In the genomic region with DNA sequence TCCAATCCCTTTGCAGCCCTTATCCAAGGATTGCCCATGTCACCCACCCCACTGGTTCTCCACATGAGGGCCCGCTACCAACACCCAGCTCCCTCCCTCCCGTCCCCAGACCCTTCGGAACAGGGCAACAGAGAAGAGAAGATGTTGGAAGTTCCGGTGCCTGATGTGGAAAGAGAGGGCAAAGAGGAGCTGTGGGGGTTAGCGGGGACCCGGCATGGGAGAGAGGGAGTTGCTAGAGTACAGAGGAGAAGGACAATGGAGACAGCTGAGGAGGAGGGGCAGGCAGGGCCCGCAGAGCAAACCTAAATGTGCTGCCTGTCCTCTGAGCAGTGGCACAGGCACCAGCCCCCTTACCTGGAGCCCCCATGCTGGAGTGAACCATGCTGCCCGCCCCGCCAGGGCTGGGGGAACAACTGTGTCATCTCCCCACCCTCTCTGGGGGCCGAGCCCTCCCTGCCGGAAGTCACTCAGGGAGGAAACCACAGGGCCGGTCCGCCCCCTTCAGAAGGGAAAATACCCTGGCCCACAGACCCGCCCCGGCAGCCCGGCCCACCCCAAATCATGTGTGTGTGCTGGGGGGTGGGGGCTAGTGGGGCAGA, we compare ENCODE assay signal across 8 cellular contexts. TPM values are rescaled to one million over a fixed set of nuclear protein-coding genes. Genes with fewer than 3 reads are reported as not detected.
A peak's percentile ranks its signal among the peaks of the same experiment; 100 is the strongest.
DNase-seq lines count a peak whose midpoint lies in the region; ATAC-seq and TF ChIP-seq lines count a peak whose summit lies in the region.

A gene (minus strand): TSS at position 417 of the 599 bp plus-strand sequence. CDS start 35 bp downstream, at position 382.

- CTCF ChIA-PET in A673 (lab: Charles Lee), result interaction anchor here (0.6 to 1.2 kb wide), 9 partner anchors 18 to 1562 kb away, joined by 3 to 9 read pairs (median 3); no protein-coding TSS in a partner anchor

- no peak for DNase-seq in A673 (ENCODE audit: low spot score)
- peak; percentile 47 for DNase-seq in NOMO-1 treated with DMSO at 0.1 percent for 48 hours (lab: John Stamatoyannopoulos, UW; ENCODE audit: unreplicated experiment)
- peak; percentile 85 for DNase-seq in activated T-helper 1 cell treated with anti-CD3 and anti-CD28 coated beads, Interleukin-12 subunit alpha, Interleukin-12 subunit beta, Interleukin-2, Interleukin-4 antibody, amounts not matched to agents 30 ng/mL and 10 ng/mL and 1 ng/mL, durations not matched to agents 14 hours and 24 hours and 36 hours (ENCODE audit: low spot score)
- DNase-seq in Right ventricle myocardium superior, result peak; percentile 73
- peak; percentile 96 for DNase-seq in spleen
- no peak for DNase-seq in HAP-1 (ENCODE audit: low spot score in 2 of 2)
- DNase-seq in HK-2 (ENCODE audit: unreplicated experiment), result no peak

- in situ Hi-C loops in HAP-1 (cut with MboI; ENCODE audit: low sequenced_read_pairs), result loop anchor here (10.0 kb wide), 1 partner anchor 173 kb away; a partner anchor contains a TSS

- peaks cover 8% of the 10 kb centered on the region for H3K4me1 ChIP-seq in A673 (ENCODE audit: insufficient read depth, low read length, poor library complexity, severe bottlenecking)
- H3K4me1 ChIP-seq in spleen, result peaks cover 12 to 95% (median 58%) of the 10 kb centered on the region in 6 donors
- peaks cover 4% of the 10 kb centered on the region; the same call in 1 of the 2 replicates for H3K4me1 ChIP-seq in HAP-1

- WGBS in spleen, 5 donors, result 2 to 9% (median 4%) methylated on average over 7 to 16 of the region's 16 CpGs

- H3K27ac ChIP-seq in A673 (ENCODE audit: low read depth, low read length, poor library complexity, severe bottlenecking) (no peak within 1 kb of the TSS), spleen (peak within 1 kb of the TSS; percentile 32 to 92 (median 76))

- H3K27ac Mint-ChIP-seq in activated T-helper 1 cell treated with anti-CD3 and anti-CD28 coated beads, Interleukin-12 subunit alpha, Interleukin-12 subunit beta, Interleukin-2, Interleukin-4 antibody, amounts not matched to agents 30 ng/mL and 10 ng/mL and 1 ng/mL, durations not matched to agents 14 hours and 24 hours and 36 hours, result peak within 1 kb of the TSS; percentile 91

- peaks cover 17% of the 10 kb centered on the region for H3K36me3 Mint-ChIP-seq in activated T-helper 1 cell treated with anti-CD3 and anti-CD28 coated beads, Interleukin-12 subunit alpha, Interleukin-12 subunit beta, Interleukin-2, Interleukin-4 antibody, amounts not matched to agents 30 ng/mL and 10 ng/mL and 1 ng/mL, durations not matched to agents 14 hours and 24 hours and 36 hours (ENCODE audit: low read depth)

- H3K27me3 Mint-ChIP-seq in activated T-helper 1 cell treated with anti-CD3 and anti-CD28 coated beads, Interleukin-12 subunit alpha, Interleukin-12 subunit beta, Interleukin-2, Interleukin-4 antibody, amounts not matched to agents 30 ng/mL and 10 ng/mL and 1 ng/mL, durations not matched to agents 14 hours and 24 hours and 36 hours (ENCODE audit: insufficient read depth), result no peaks in the 10 kb centered on the region

- H3K9me3 ChIP-seq in A673 (ENCODE audit: low read depth, low read length, poor library complexity, severe bottlenecking), result no peaks in the 10 kb centered on the region
- no peaks in the 10 kb centered on the region for H3K9me3 ChIP-seq in spleen
- H3K9me3 ChIP-seq in HAP-1, result no peaks in the 10 kb centered on the region

- ATAC-seq in GM21367 (IDR thresholded peaks at IDR 0.05; ENCODE audit: unreplicated experiment), result peak; percentile 30
- ATAC-seq in Right ventricle myocardium superior (ENCODE audit: poor library complexity), result peak; percentile 45

- intact Hi-C loops in A673 (cut with micrococcal nuclease; ENCODE audit: unreplicated experiment) (loop anchor here (2.0 kb wide), 1 partner anchor 309 kb away; no protein-coding TSS in a partner anchor), Right ventricle myocardium superior (cut with DNase I) (loop anchor here (2.0 to 10.0 kb wide), 2 partner anchors 53 to 193 kb away; a partner anchor contains a TSS), spleen (cut with DNase I; ENCODE audit: low total_unique reads) (loop anchor here (5.0 to 10.0 kb wide), 3 partner anchors 53 to 170 kb away; a partner anchor contains a TSS)
- intact Hi-C loops in activated T-helper 1 cell treated with anti-CD3 and anti-CD28 coated beads, Interleukin-12 subunit alpha, Interleukin-12 subunit beta, Interleukin-2, Interleukin-4 antibody, amounts not matched to agents 30 ng/mL and 10 ng/mL and 1 ng/mL, durations not matched to agents 14 hours and 24 hours and 36 hours (cut with micrococcal nuclease), result loop anchor here (1.0 kb wide), 5 partner anchors 9 to 85 kb away; a partner anchor contains a TSS

- H3K4me1 Mint-ChIP-seq in activated T-helper 1 cell treated with anti-CD3 and anti-CD28 coated beads, Interleukin-12 subunit alpha, Interleukin-12 subunit beta, Interleukin-2, Interleukin-4 antibody, amounts not matched to agents 30 ng/mL and 10 ng/mL and 1 ng/mL, durations not matched to agents 14 hours and 24 hours and 36 hours (ENCODE audit: low read depth), result peaks cover 66% of the 10 kb centered on the region

- BruUV-seq in A673 (replicated peaks; lab: Mats Ljungman, UMichigan), result no TSS peak

- H3K4me3 Mint-ChIP-seq in activated T-helper 1 cell treated with anti-CD3 and anti-CD28 coated beads, Interleukin-12 subunit alpha, Interleukin-12 subunit beta, Interleukin-2, Interleukin-4 antibody, amounts not matched to agents 30 ng/mL and 10 ng/mL and 1 ng/mL, durations not matched to agents 14 hours and 24 hours and 36 hours, result peak within 1 kb of the TSS; percentile 93

- POLR2A ChIA-PET in A673 (lab: Charles Lee; ENCODE audit: low non-redundant PET), result interaction anchor here (0.5 kb wide), 1 partner anchor 311 kb away, joined by 6 read pairs; no protein-coding TSS in a partner anchor

- TF ChIP-seq POLR2A in spleen (IDR thresholded peaks at IDR 0.05), result peak in 1 of 3 donors; percentile 31

- H3K36me3 ChIP-seq in A673 (ENCODE audit: insufficient read depth, low read length, poor library complexity, severe bottlenecking), result no peaks in the 10 kb centered on the region
- peaks cover 0 to 8% (median 0%) of the 10 kb centered on the region in 6 donors for H3K36me3 ChIP-seq in spleen
- H3K36me3 ChIP-seq in HAP-1 (replicated peaks), result no peaks in the 10 kb centered on the region

- H3K9me3 Mint-ChIP-seq in activated T-helper 1 cell treated with anti-CD3 and anti-CD28 coated beads, Interleukin-12 subunit alpha, Interleukin-12 subunit beta, Interleukin-2, Interleukin-4 antibody, amounts not matched to agents 30 ng/mL and 10 ng/mL and 1 ng/mL, durations not matched to agents 14 hours and 24 hours and 36 hours, result no peaks in the 10 kb centered on the region

- peak within 1 kb of the TSS; percentile 27 for H3K4me3 ChIP-seq in A673 (ENCODE audit: low read depth, low read length, poor library complexity, severe bottlenecking)
- peak within 1 kb of the TSS; percentile 54 to 90 (median 56) for H3K4me3 ChIP-seq in spleen
- H3K4me3 ChIP-seq in HAP-1, result no peak within 1 kb of the TSS

- TF ChIP-seq CTCF in A673 (conservative IDR thresholded peaks at IDR 0.05; ENCODE audit: low read depth, low read length), result no peak
- no peak for TF ChIP-seq CTCF in spleen (IDR thresholded peaks at IDR 0.05 in 8 of 11, conservative IDR thresholded peaks at IDR 0.05 in 3 of 11)

- H3K27me3 ChIP-seq in A673 (replicated peaks; ENCODE audit: insufficient read depth, low read depth, low read length, poor library complexity) (peaks cover 7% of the 10 kb centered on the region), spleen (replicated peaks in 1 of 7) (peaks cover 0 to 30% (median 5%) of the 10 kb centered on the region in 7 donors), HAP-1 (ENCODE audit: low read depth) (peaks cover 17% of the 10 kb centered on the region)

RNA-seq across cellular contexts. Expression of the gene that starts here (rescaled TPM):
- total RNA-seq in A673 (2021) (2.2 and 2.5 TPM in 2 replicates), Right ventricle myocardium superior (0.91 TPM), spleen (10 to 100 TPM; 22.7 to 67.4 (median 45.4) TPM)
- 64.0 and 65.8 TPM in 2 replicates for total RNA-seq in activated T-helper 1 cell treated with anti-CD3 and anti-CD28 coated beads, Interleukin-12 subunit alpha, Interleukin-12 subunit beta, Interleukin-2, Interleukin-4 antibody, amounts not matched to agents 30 ng/mL and 10 ng/mL and 1 ng/mL, durations not matched to agents 14 hours and 24 hours and 36 hours
- 10 to 100 TPM; 22.3 to 48.5 (median 33.3) TPM for polyA plus RNA-seq in spleen

Comparison
In these comparisons a context has a peak if more than half of its experiments do, and no peak if none do; other contexts are left out.
1. Peak in DNase-seq and ATAC-seq in Right ventricle myocardium superior; RNA of the gene not detected or under 1 TPM.
2. DNase-seq: peak in NOMO-1 treated with DMSO at 0.1 percent for 48 hours (single experiment), activated T-helper 1 cell treated with anti-CD3 and anti-CD28 coated beads, Interleukin-12 subunit alpha, Interleukin-12 subunit beta, Interleukin-2, Interleukin-4 antibody, amounts not matched to agents 30 ng/mL and 10 ng/mL and 1 ng/mL, durations not matched to agents 14 hours and 24 hours and 36 hours (single experiment) and spleen (single experiment); none in A673 (single experiment), HAP-1 (0 of 2) and HK-2 (single experiment).